Comparison of ENCODE assay signal across 24 cellular contexts in the genomic region with DNA sequence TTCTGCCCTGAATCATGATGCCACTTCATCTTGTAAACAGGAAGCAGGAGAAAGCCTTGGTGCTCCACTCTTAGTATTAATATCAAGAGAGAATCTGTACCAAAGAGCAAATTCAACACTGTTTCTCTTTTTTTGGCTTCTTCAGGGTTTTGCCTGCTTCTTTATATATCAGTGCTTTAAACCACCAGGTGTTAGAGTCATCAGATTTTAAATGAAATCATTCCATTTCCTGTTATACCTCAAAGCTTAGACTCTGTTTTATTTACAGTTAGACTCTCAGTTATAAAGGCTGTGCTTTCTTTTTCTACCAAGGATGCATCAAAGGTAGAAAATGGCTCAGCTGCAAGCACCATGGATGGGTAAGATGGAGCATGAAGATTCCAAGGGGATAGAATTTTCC.
"Had no signal": no experiment of that assay in that cellular context is flagged by ENCODE, and none has a peak within 500 bp of the region (broad histone marks: within the 10 kb centered on the region; RNA-seq: fewer than 3 reads in every experiment).

No MANE protein-coding gene starts in this region.

- H3K4me3 Mint-ChIP-seq: memory B cell; mesothelial cell of epicardium; naive B cell; natural killer cell treated with Interleukin-12 subunit alpha and Interleukin-12 subunit beta and Interleukin-15 and Interleukin-18, amount 100 ng/mL, for 72 hours; neural crest cell; stimulated activated naive CD8-positive, alpha-beta T cell treated with anti-CD3 and anti-CD28 coated beads, Interleukin-15, amount 100 ng/mL, for 72 hours had no signal

- H3K4me1 ChIP-seq: vagina had no signal

- H3K4me3 ChIP-seq: dorsolateral prefrontal cortex, gastrocnemius medialis, lung, mucosa of descending colon, right lobe of liver, thyroid gland, vagina had no signal

- ATAC-seq: mucosa of descending colon; natural killer cell treated with Interleukin-12 subunit alpha and Interleukin-12 subunit beta and Interleukin-15 and Interleukin-18, amount 100 ng/mL, for 72 hours; stimulated activated naive CD8-positive, alpha-beta T cell treated with anti-CD3 and anti-CD28 coated beads, Interleukin-15, amount 100 ng/mL, for 72 hours had no signal

- H3K4me1 Mint-ChIP-seq: memory B cell, mesothelial cell of epicardium, naive B cell, neural crest cell had no signal

- H3K9me3 ChIP-seq: gastrocnemius medialis, mucosa of descending colon, neutrophil, right lobe of liver, thyroid gland, vagina had no signal

- H3K27me3 ChIP-seq: dorsolateral prefrontal cortex, gastrocnemius medialis, neutrophil, right lobe of liver, thyroid gland, vagina had no signal

- H3K79me2 ChIP-seq: parathyroid adenoma had no signal

- H3K9ac ChIP-seq: parathyroid adenoma had no signal

- H3K27me3 Mint-ChIP-seq: progenitor cell of endocrine pancreas had no signal

- DNase-seq: dorsolateral prefrontal cortex; effector CD4-positive, alpha-beta T cell; gastrocnemius medialis; head of caudate nucleus; mucosa of descending colon; naive B cell; small intestine; stimulated activated CD4-positive, alpha-beta T cell treated with anti-CD3 and anti-CD28 coated beads, Interleukin-12 subunit alpha, Interleukin-12 subunit beta, amount 100 ng/mL, for 4 hours; stimulated activated CD4-positive, alpha-beta T cell treated with anti-CD3 and anti-CD28 coated beads, Interleukin-1b, Interleukin-23, amount 100 ng/mL, for 48 hours; stimulated activated CD4-positive, alpha-beta T cell treated with anti-CD3 and anti-CD28 coated beads, Interleukin-4, amount 100 ng/mL, for 1 hour; stimulated activated CD8-positive, alpha-beta memory T cell treated with anti-CD3 and anti-CD28 coated beads, Interleukin-4, amount 100 ng/mL, for 48 hours; stimulated activated naive CD4-positive, alpha-beta T cell; stimulated activated naive CD8-positive, alpha-beta T cell treated with anti-CD3 and anti-CD28 coated beads, Interleukin-15, amount 100 ng/mL, for 72 hours; thyroid gland had no signal

- H3K27ac ChIP-seq: dorsolateral prefrontal cortex, gastrocnemius medialis, neutrophil, parathyroid adenoma, right lobe of liver, thyroid gland, vagina had no signal

- H3K27ac Mint-ChIP-seq: memory B cell; mesothelial cell of epicardium; naive B cell; natural killer cell treated with Interleukin-12 subunit alpha and Interleukin-12 subunit beta and Interleukin-15 and Interleukin-18, amount 100 ng/mL, for 72 hours; progenitor cell of endocrine pancreas; stimulated activated naive CD8-positive, alpha-beta T cell treated with anti-CD3 and anti-CD28 coated beads, Interleukin-15, amount 100 ng/mL, for 72 hours had no signal

- H2AFZ ChIP-seq: parathyroid adenoma had no signal

- H3K36me3 ChIP-seq: gastrocnemius medialis, neutrophil, right lobe of liver, thyroid gland, vagina had no signal

- H3K9me3 Mint-ChIP-seq: memory B cell; natural killer cell treated with Interleukin-12 subunit alpha and Interleukin-12 subunit beta and Interleukin-15 and Interleukin-18, amount 100 ng/mL, for 72 hours; neural crest cell; stimulated activated naive CD8-positive, alpha-beta T cell treated with anti-CD3 and anti-CD28 coated beads, Interleukin-15, amount 100 ng/mL, for 72 hours had no signal

- H3K36me3 Mint-ChIP-seq: memory B cell; mesothelial cell of epicardium; naive B cell; natural killer cell treated with Interleukin-12 subunit alpha and Interleukin-12 subunit beta and Interleukin-15 and Interleukin-18, amount 100 ng/mL, for 72 hours had no signal
